ENCODE assay signal across 3 cellular contexts in the genomic region with DNA sequence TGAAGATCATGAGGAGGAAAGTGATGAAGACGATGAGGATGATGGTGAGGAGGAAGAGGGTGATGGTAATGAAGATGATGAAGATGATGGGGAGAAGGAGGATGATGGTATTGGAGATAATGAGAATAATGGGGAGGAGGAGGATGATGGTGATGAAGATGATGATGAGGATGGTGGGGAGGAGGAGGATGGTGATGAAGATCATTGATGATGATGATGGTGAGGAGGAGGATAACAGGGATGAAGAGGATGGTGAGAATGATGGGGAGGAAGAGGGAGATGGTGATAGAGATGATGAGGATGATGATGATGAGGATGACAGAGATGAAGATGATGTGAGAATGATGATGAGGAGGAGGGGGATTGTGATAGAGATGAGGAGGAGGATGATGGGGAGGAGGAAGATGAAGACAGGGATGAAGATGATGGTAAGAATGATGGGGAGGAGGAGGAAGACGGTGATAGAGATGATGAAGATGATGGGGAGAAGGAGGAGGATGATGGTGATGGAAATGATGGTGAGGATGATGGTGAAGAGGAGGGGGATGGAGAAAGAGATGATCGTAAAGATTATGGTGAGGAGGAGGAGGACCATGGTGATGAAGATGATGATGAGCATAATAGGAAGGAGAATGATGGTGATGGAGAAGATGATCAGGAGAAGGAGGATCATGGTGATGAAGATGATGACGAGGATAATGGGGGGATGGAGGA.
TF ChIP-seq lines count a peak whose summit lies in the region.

No MANE protein-coding gene starts in this region.

TF ChIP-seq in HEK293, 187 proteins besides CTCF, POLR2A, EP300 and RAD21 (continues in another document):
- TF ChIP-seq ZSCAN5A (tag by site-specific recombination; IDR thresholded peaks at IDR 0.05), result no peak
- TF ChIP-seq, protein P1, sequence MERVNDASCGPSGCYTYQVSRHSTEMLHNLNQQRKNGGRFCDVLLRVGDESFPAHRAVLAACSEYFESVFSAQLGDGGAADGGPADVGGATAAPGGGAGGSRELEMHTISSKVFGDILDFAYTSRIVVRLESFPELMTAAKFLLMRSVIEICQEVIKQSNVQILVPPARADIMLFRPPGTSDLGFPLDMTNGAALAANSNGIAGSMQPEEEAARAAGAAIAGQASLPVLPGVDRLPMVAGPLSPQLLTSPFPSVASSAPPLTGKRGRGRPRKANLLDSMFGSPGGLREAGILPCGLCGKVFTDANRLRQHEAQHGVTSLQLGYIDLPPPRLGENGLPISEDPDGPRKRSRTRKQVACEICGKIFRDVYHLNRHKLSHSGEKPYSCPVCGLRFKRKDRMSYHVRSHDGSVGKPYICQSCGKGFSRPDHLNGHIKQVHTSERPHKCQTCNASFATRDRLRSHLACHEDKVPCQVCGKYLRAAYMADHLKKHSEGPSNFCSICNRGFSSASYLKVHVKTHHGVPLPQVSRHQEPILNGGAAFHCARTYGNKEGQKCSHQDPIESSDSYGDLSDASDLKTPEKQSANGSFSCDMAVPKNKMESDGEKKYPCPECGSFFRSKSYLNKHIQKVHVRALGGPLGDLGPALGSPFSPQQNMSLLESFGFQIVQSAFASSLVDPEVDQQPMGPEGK (tag by site-specific recombination; IDR thresholded peaks at IDR 0.05), result no peak
- no peak for TF ChIP-seq RBAK (tag by site-specific recombination; IDR thresholded peaks at IDR 0.05)
- TF ChIP-seq ZNF221 (tag by site-specific recombination; IDR thresholded peaks at IDR 0.05; ENCODE audit: borderline replicate concordance), result no peak
- TF ChIP-seq HOXD13 (CRISPR knock-in tag; IDR thresholded peaks at IDR 0.05; ENCODE audit: borderline replicate concordance), result no peak
- TF ChIP-seq, protein P2, sequence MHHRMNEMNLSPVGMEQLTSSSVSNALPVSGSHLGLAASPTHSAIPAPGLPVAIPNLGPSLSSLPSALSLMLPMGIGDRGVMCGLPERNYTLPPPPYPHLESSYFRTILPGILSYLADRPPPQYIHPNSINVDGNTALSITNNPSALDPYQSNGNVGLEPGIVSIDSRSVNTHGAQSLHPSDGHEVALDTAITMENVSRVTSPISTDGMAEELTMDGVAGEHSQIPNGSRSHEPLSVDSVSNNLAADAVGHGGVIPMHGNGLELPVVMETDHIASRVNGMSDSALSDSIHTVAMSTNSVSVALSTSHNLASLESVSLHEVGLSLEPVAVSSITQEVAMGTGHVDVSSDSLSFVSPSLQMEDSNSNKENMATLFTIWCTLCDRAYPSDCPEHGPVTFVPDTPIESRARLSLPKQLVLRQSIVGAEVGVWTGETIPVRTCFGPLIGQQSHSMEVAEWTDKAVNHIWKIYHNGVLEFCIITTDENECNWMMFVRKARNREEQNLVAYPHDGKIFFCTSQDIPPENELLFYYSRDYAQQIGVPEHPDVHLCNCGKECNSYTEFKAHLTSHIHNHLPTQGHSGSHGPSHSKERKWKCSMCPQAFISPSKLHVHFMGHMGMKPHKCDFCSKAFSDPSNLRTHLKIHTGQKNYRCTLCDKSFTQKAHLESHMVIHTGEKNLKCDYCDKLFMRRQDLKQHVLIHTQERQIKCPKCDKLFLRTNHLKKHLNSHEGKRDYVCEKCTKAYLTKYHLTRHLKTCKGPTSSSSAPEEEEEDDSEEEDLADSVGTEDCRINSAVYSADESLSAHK (tag by site-specific recombination; IDR thresholded peaks at IDR 0.05), result no peak
- TF ChIP-seq ZNF521 (tag by site-specific recombination; IDR thresholded peaks at IDR 0.05), result 0 out of 2 replicates have a peak, but pooled peaks have one; percentile 38
- TF ChIP-seq ZNF677 (tag by site-specific recombination; IDR thresholded peaks at IDR 0.05), result no peak

TF ChIP-seq in HEK293T, 16 proteins besides CTCF, POLR2A, EP300 and RAD21:
- TF ChIP-seq SUZ12 (IDR thresholded peaks at IDR 0.05) (no peak), TARDBP (IDR thresholded peaks at IDR 0.05) (0 out of 2 replicates have a peak, but pooled peaks have one; percentile 10), FOXA1 (IDR thresholded peaks at IDR 0.05) (no peak)
- TF ChIP-seq, protein P3, sequence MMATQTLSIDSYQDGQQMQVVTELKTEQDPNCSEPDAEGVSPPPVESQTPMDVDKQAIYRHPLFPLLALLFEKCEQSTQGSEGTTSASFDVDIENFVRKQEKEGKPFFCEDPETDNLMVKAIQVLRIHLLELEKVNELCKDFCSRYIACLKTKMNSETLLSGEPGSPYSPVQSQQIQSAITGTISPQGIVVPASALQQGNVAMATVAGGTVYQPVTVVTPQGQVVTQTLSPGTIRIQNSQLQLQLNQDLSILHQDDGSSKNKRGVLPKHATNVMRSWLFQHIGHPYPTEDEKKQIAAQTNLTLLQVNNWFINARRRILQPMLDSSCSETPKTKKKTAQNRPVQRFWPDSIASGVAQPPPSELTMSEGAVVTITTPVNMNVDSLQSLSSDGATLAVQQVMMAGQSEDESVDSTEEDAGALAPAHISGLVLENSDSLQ (IDR thresholded peaks at IDR 0.05), result 0 out of 2 replicates have a peak, but pooled peaks have one; percentile 1

TF ChIP-seq in H1, 55 proteins besides CTCF, POLR2A, EP300 and RAD21:
- TF ChIP-seq RXRA (IDR thresholded peaks at IDR 0.05; ENCODE audit: insufficient read depth, low read depth, low read length), result no peak
- TF ChIP-seq BRCA1 (IDR thresholded peaks at IDR 0.05; ENCODE audit: low read depth, low read length), result no peak
- no peak for TF ChIP-seq CHD1 (IDR thresholded peaks at IDR 0.05; ENCODE audit: low read depth, low read length)
- no peak for TF ChIP-seq JUND (IDR thresholded peaks at IDR 0.05; ENCODE audit: low read length)
- TF ChIP-seq MAX (IDR thresholded peaks at IDR 0.05), result no peak
- no peak for TF ChIP-seq CHD2 (IDR thresholded peaks at IDR 0.05; ENCODE audit: low read length)
- TF ChIP-seq RBBP5 (IDR thresholded peaks at IDR 0.05; ENCODE audit: borderline replicate concordance, low read depth, low read length), result no peak
- TF ChIP-seq SIX5 (IDR thresholded peaks at IDR 0.05; ENCODE audit: low read depth, low read length), result no peak
- no peak for TF ChIP-seq EZH2 (IDR thresholded peaks at IDR 0.05; ENCODE audit: low read depth, low read length, severe bottlenecking)
- no peak for TF ChIP-seq BACH1 (IDR thresholded peaks at IDR 0.05; ENCODE audit: low read length)
- TF ChIP-seq SIRT6 (IDR thresholded peaks at IDR 0.05; ENCODE audit: low read length), result no peak
